Comparison of ENCODE assay signal across 7 cellular contexts in genomic region chr4:94127707-94128328, GRCh38.
DNase-seq lines count a peak whose midpoint lies in the region; ATAC-seq, FAIRE-seq and TF ChIP-seq lines count a peak whose summit lies in the region.

No MANE protein-coding gene starts in this region.

- H2BK120ac ChIP-seq in mesendoderm (ENCODE audit: low read depth, low read length), result no peak overlapping the region

- H3K4me2 ChIP-seq in K562 (ENCODE audit: insufficient read depth, low read length) (no peak overlapping the region), mesendoderm (ENCODE audit: low read length) (no peak overlapping the region)

- no peak overlapping the region for H3K27ac Mint-ChIP-seq in naive thymus-derived CD4-positive, alpha-beta T cell
- H3K27ac Mint-ChIP-seq in activated CD4-positive, alpha-beta memory T cell treated with anti-CD3 and anti-CD28 coated beads, Interleukin-2, amount 10 ng/mL, durations not matched to agents 7 days and 5 days, result no peak overlapping the region

- H2BK15ac ChIP-seq in mesendoderm (replicated peaks; ENCODE audit: low read depth), result no peak overlapping the region

- H2BK5ac ChIP-seq in mesendoderm (ENCODE audit: low read length), result no peak overlapping the region

- H3K23ac ChIP-seq in mesendoderm (ENCODE audit: low read length), result no peak overlapping the region

- H3K9me3 Mint-ChIP-seq in naive thymus-derived CD4-positive, alpha-beta T cell, result peaks cover 0 to 2% (median 0%) of the 10 kb centered on the region in 11 donors
- no peaks in the 10 kb centered on the region for H3K9me3 Mint-ChIP-seq in activated CD4-positive, alpha-beta memory T cell treated with anti-CD3 and anti-CD28 coated beads, Interleukin-2, amount 10 ng/mL, durations not matched to agents 7 days and 5 days

- BruUV-seq in K562 (replicated peaks; lab: Mats Ljungman, UMichigan), result no TSS peak

- H3K79me2 ChIP-seq in K562 (ENCODE audit: control insufficient read depth, insufficient read depth, low read length) (no peaks in the 10 kb centered on the region), mesendoderm (ENCODE audit: control insufficient read depth, insufficient read depth, low read length) (no peaks in the 10 kb centered on the region)

- H2AK5ac ChIP-seq in mesendoderm (ENCODE audit: low read length), result no peak overlapping the region

- no peaks in the 10 kb centered on the region for H3K36me3 ChIP-seq in K562 (ENCODE audit: control insufficient read depth, insufficient read depth, low read length)
- no peaks in the 10 kb centered on the region for H3K36me3 ChIP-seq in mesendoderm (ENCODE audit: control insufficient read depth, insufficient read depth, low read length)
- no peaks in the 10 kb centered on the region for H3K36me3 ChIP-seq in naive thymus-derived CD4-positive, alpha-beta T cell (ENCODE audit: control insufficient read depth in 2 of 3, insufficient read depth in 3 of 3, low read length in 3 of 3)

- DNase-seq in GM12864 (ENCODE audit: low read depth) (no peak), LoVo (ENCODE audit: low spot score) (peak; percentile 47), K562 (ENCODE audit: extremely low read depth in 1 of 4, low spot score in 3 of 4) (peak; percentile 29 to 46 (median 42)), mesendoderm (peak; percentile 67)
- DNase-seq in naive thymus-derived CD4-positive, alpha-beta T cell, result no peak
- no peak for DNase-seq in activated CD4-positive, alpha-beta memory T cell treated with anti-CD3 and anti-CD28 coated beads, Interleukin-2, amount 10 ng/mL, durations not matched to agents 7 days and 5 days

- peak; percentile 34 to 49 for TF ChIP-seq RAD21 in K562 (CRISPR knock-in tag; conservative IDR thresholded peaks at IDR 0.05 in 1 of 2, IDR thresholded peaks at IDR 0.05 in 1 of 2)

- POLR2A ChIA-PET in K562 (lab: Yijun Ruan, JAX), result no interaction called here
- POLR2A ChIA-PET in naive thymus-derived CD4-positive, alpha-beta T cell (lab: Charles Lee), result no interaction called here
- POLR2A ChIA-PET in activated CD4-positive, alpha-beta memory T cell treated with anti-CD3 and anti-CD28 coated beads, Interleukin-2, amount 10 ng/mL, durations not matched to agents 7 days and 5 days (lab: Charles Lee), result no interaction called here

- no peaks in the 10 kb centered on the region for H4K20me1 ChIP-seq in K562 (replicated peaks; ENCODE audit: control insufficient read depth, insufficient read depth, low read length)

- H3K9me3 ChIP-seq in K562 (replicated peaks; ENCODE audit: control insufficient read depth, insufficient read depth, low read depth, low read length), result no peaks in the 10 kb centered on the region
- H3K9me3 ChIP-seq in naive thymus-derived CD4-positive, alpha-beta T cell (ENCODE audit: control insufficient read depth in 2 of 3, low read length in 3 of 3), result no peaks in the 10 kb centered on the region

- in situ Hi-C loops in K562 (cut with MboI), result no loop called here

- H3K27me3 Mint-ChIP-seq in naive thymus-derived CD4-positive, alpha-beta T cell, result peaks cover 0 to 8% (median 2%) of the 10 kb centered on the region in 5 donors
- H3K27me3 Mint-ChIP-seq in activated CD4-positive, alpha-beta memory T cell treated with anti-CD3 and anti-CD28 coated beads, Interleukin-2, amount 10 ng/mL, durations not matched to agents 7 days and 5 days, result peaks cover 2% of the 10 kb centered on the region

- H3K27me3 ChIP-seq in K562 (ENCODE audit: control insufficient read depth in 2 of 2, insufficient read depth in 2 of 2, low read length in 2 of 2) (no peaks in the 10 kb centered on the region), mesendoderm (ENCODE audit: insufficient read depth, low read length, poor library complexity) (no peaks in the 10 kb centered on the region)
- H3K27me3 ChIP-seq in naive thymus-derived CD4-positive, alpha-beta T cell (ENCODE audit: control insufficient read depth in 2 of 2, insufficient read depth in 2 of 2, low read length in 2 of 2), result no peaks in the 10 kb centered on the region

- H3K56ac ChIP-seq in mesendoderm (ENCODE audit: low read length), result no peak overlapping the region

- TF ChIP-seq EP300 in K562 (IDR thresholded peaks at IDR 0.05; ENCODE audit: low read length), result no peak

- H3K4me1 ChIP-seq in K562 (replicated peaks in 1 of 2; ENCODE audit: control insufficient read depth in 2 of 2, insufficient read depth in 2 of 2, low read length in 2 of 2), result no peaks in the 10 kb centered on the region
- H3K4me1 ChIP-seq in mesendoderm (ENCODE audit: control insufficient read depth, low read depth, low read length), result no peaks in the 10 kb centered on the region
- H3K4me1 ChIP-seq in naive thymus-derived CD4-positive, alpha-beta T cell (ENCODE audit: control insufficient read depth in 2 of 2, insufficient read depth in 2 of 2, low read length in 2 of 2), result no peaks in the 10 kb centered on the region

- TF ChIP-seq CTCF in GM12864 (IDR thresholded peaks at IDR 0.05; ENCODE audit: low read depth, low read length, missing control alignments), result peak; percentile 45
- peak; percentile 47 to 59 (median 48); a peak in 4 of 6 replicates for TF ChIP-seq CTCF in K562 (IDR thresholded peaks at IDR 0.05 in 2 of 3, conservative IDR thresholded peaks at IDR 0.05 in 1 of 3; ENCODE audit: insufficient read depth in 2 of 3, low read depth in 1 of 3, low read length in 3 of 3)

- no peak overlapping the region for H3K4me3 Mint-ChIP-seq in naive thymus-derived CD4-positive, alpha-beta T cell
- H3K4me3 Mint-ChIP-seq in activated CD4-positive, alpha-beta memory T cell treated with anti-CD3 and anti-CD28 coated beads, Interleukin-2, amount 10 ng/mL, durations not matched to agents 7 days and 5 days, result no peak overlapping the region

- H2AFZ ChIP-seq in K562 (ENCODE audit: low read depth, low read length), result no peak overlapping the region

- no peak overlapping the region for H3K9ac ChIP-seq in K562 (ENCODE audit: insufficient read depth in 1 of 2, low read depth in 2 of 2, low read length in 2 of 2)
- no peak overlapping the region for H3K9ac ChIP-seq in mesendoderm (ENCODE audit: low read length)

- peak; percentile 76 for FAIRE-seq in K562 (lab: Jason Lieb, UNC)

- H3K4me1 Mint-ChIP-seq in naive thymus-derived CD4-positive, alpha-beta T cell, result no peaks in the 10 kb centered on the region
- no peaks in the 10 kb centered on the region for H3K4me1 Mint-ChIP-seq in activated CD4-positive, alpha-beta memory T cell treated with anti-CD3 and anti-CD28 coated beads, Interleukin-2, amount 10 ng/mL, durations not matched to agents 7 days and 5 days

- H3K9me1 ChIP-seq in K562 (ENCODE audit: control insufficient read depth, insufficient read depth, low read length), result no peaks in the 10 kb centered on the region

- peak; percentile 86 for ATAC-seq in GM21723 (IDR thresholded peaks at IDR 0.05; ENCODE audit: unreplicated experiment)
- ATAC-seq in K562, result peak; percentile 85
- no peak for ATAC-seq in naive thymus-derived CD4-positive, alpha-beta T cell

- no peak overlapping the region for H4K8ac ChIP-seq in mesendoderm (ENCODE audit: low read depth, low read length)

- H4K5ac ChIP-seq in mesendoderm (ENCODE audit: low read length), result no peak overlapping the region

- 0% methylated on average over 3 of the region's 3 CpGs for WGBS in K562 (ENCODE audit: insufficient coverage, low coverage, missing lambda C conversion rate)
- WGBS in mesendoderm (ENCODE audit: extremely low coverage, insufficient coverage, low lambda C conversion rate), result no CpG with 5 or more reads among the region's 3 CpGs

- no peaks in the 10 kb centered on the region for H3K79me1 ChIP-seq in mesendoderm (ENCODE audit: low read length)

- no peaks in the 10 kb centered on the region for H3K36me3 Mint-ChIP-seq in naive thymus-derived CD4-positive, alpha-beta T cell
- no peaks in the 10 kb centered on the region for H3K36me3 Mint-ChIP-seq in activated CD4-positive, alpha-beta memory T cell treated with anti-CD3 and anti-CD28 coated beads, Interleukin-2, amount 10 ng/mL, durations not matched to agents 7 days and 5 days (ENCODE audit: low read depth)

- no peak for TF ChIP-seq POLR2A in K562 (conservative IDR thresholded peaks at IDR 0.05)

- H3K27ac ChIP-seq in K562 (ENCODE audit: extremely low read depth, low read depth, low read length) (no peak overlapping the region), mesendoderm (ENCODE audit: low read depth, low read length) (no peak overlapping the region)
- H3K27ac ChIP-seq in naive thymus-derived CD4-positive, alpha-beta T cell (ENCODE audit: low read depth, low read length), result no peak overlapping the region

- H3K18ac ChIP-seq in mesendoderm (ENCODE audit: low read length), result no peak overlapping the region

- CTCF ChIA-PET in K562 (lab: Yijun Ruan, JAX; ENCODE audit: low intra/inter-chr PET ratio), result interaction anchor here (1.1 kb wide), 1 partner anchor 336 kb away, joined by 3 read pairs; no protein-coding TSS in a partner anchor
- CTCF ChIA-PET in naive thymus-derived CD4-positive, alpha-beta T cell (lab: Charles Lee), result no interaction called here
- CTCF ChIA-PET in activated CD4-positive, alpha-beta memory T cell treated with anti-CD3 and anti-CD28 coated beads, Interleukin-2, amount 10 ng/mL, durations not matched to agents 7 days and 5 days (lab: Charles Lee), result interaction anchor here (0.7 kb wide), 1 partner anchor 336 kb away, joined by 3 read pairs; no protein-coding TSS in a partner anchor

- no peak overlapping the region for H3K4ac ChIP-seq in mesendoderm (ENCODE audit: low read depth, low read length)

- intact Hi-C loops in K562 (cut with micrococcal nuclease), result loop anchor here (2.0 to 10.0 kb wide), 2 partner anchors 123 to 231 kb away; no protein-coding TSS in a partner anchor
- intact Hi-C loops in naive thymus-derived CD4-positive, alpha-beta T cell (cut with micrococcal nuclease), result loop anchor here in 1 of 2 donors (2.0 kb wide), 1 partner anchor 337 kb away; no protein-coding TSS in a partner anchor

- no peak overlapping the region for H3K4me3 ChIP-seq in GM12864 (ENCODE audit: low read depth, low read length)
- no peak overlapping the region for H3K4me3 ChIP-seq in K562
- no peak overlapping the region for H3K4me3 ChIP-seq in mesendoderm (ENCODE audit: low read length)
- H3K4me3 ChIP-seq in naive thymus-derived CD4-positive, alpha-beta T cell (ENCODE audit: low read length), result no peak overlapping the region

TF ChIP-seq in K562, 482 proteins besides CTCF, POLR2A, EP300 and RAD21 (continues in another document):
- TF ChIP-seq ATF3 (IDR thresholded peaks at IDR 0.05) (0 out of 2 replicates have a peak, but pooled peaks have one; percentile 13), ATF3 (CRISPR knock-in tag; conservative IDR thresholded peaks at IDR 0.05) (no peak)

Comparison
In these comparisons a context has a peak if more than half of its experiments do, and no peak if none do; other contexts are left out.
1. DNase-seq: peak in LoVo (single experiment), K562 (4 of 4) and mesendoderm (single experiment); none in GM12864 (single experiment), naive thymus-derived CD4-positive, alpha-beta T cell (0 of 9) and activated CD4-positive, alpha-beta memory T cell treated with anti-CD3 and anti-CD28 coated beads, Interleukin-2, amount 10 ng/mL, durations not matched to agents 7 days and 5 days (single experiment).